Comparison of ENCODE assay signal across 9 cellular contexts in the genomic region with DNA sequence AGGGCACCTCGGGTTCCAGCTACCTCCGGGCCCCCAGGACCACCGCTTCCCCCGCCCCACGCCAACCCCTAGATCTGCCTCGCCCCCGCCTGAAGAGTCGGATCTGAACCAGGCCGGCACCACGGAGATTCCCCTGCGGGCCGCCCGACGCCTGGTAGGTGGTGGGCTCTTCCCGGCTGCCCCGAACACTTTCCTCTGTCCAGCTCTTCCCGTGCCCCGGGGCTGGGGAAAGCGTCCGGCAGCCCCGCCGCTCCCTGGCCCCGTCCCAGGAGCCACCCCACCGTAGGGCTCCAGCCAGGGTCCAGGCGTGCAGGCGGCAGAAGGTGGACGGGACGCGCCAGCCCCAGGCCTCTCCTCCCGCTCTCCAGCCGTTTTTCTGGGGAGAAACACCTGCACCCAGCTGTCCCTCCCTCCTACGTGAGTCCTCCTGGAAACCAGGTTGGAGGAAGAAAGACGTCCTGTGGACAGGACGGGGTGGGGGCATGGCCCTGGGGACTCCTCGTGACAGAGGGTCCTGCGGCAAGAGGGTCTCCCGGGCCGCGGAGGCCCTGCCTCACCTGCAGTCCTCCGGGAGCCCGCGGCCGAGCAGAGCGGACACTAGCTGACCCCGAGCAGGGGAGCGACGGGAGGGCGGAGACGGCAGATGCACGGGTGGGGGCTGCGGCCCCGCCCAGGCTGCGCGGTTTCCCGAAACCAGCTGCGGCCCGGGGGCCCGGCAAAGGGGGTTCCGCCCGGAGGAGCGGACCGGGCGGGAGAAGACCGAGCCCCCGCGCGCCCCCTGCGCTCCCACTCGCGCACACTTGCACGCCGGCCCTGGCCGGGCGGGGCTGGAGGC. TPM values are rescaled to one million over a fixed set of nuclear protein-coding genes. Genes with fewer than 3 reads are reported as not detected.
A peak's percentile ranks its signal among the peaks of the same experiment; 100 is the strongest.
DNase-seq lines count a peak whose midpoint lies in the region; ATAC-seq lines count a peak whose summit lies in the region.
"Had no signal": no experiment of that assay in that cellular context is flagged by ENCODE, and none has a peak within 500 bp of the region (broad histone marks: within the 10 kb centered on the region; RNA-seq: fewer than 3 reads in every experiment).

Gene TMEM176B, minus strand, starts transcription at position 624 of the 835 bp plus-strand sequence. CDS start 3,795 bp downstream, outside the sequence.

- H3K9me3 ChIP-seq in esophagus (ENCODE audit: control insufficient read depth in 2 of 2, insufficient read depth in 1 of 2, low read depth in 1 of 2, low read length in 1 of 2) (peaks cover 0 to 2% of the 10 kb centered on the region in 2 donors), muscle layer of colon (ENCODE audit: low read length) (no peaks in the 10 kb centered on the region)

- 9 to 10% methylated on average over 63 to 74 of the region's 74 CpGs for WGBS in esophagus, 2 donors

- H3K4me3 ChIP-seq in esophagus (ENCODE audit: low read depth in 1 of 2, low read length in 2 of 2), result peak within 1 kb of the TSS; percentile 39 to 61
- peak within 1 kb of the TSS; percentile 32 to 54 for H3K4me3 ChIP-seq in muscle layer of colon (ENCODE audit: low read depth in 1 of 2, low read length in 2 of 2)

- H3K27me3 ChIP-seq in esophagus (ENCODE audit: control insufficient read depth in 1 of 2, insufficient read depth in 2 of 2, low read length in 2 of 2) (peaks cover 0 to 8% of the 10 kb centered on the region in 2 donors), muscle layer of colon (ENCODE audit: control insufficient read depth in 1 of 2, insufficient read depth in 2 of 2, low read length in 2 of 2) (peaks cover 4 to 34% of the 10 kb centered on the region in 2 donors)

- H3K9ac ChIP-seq in muscle layer of colon (ENCODE audit: low read length), result no peak within 1 kb of the TSS

- H3K4me1 ChIP-seq in esophagus (ENCODE audit: control insufficient read depth in 2 of 2, insufficient read depth in 2 of 2, low read length in 1 of 2) (no peaks in the 10 kb centered on the region), muscle layer of colon (ENCODE audit: insufficient read depth, low read length) (no peaks in the 10 kb centered on the region)

- H3K36me3 ChIP-seq in esophagus (ENCODE audit: control insufficient read depth in 2 of 2, insufficient read depth in 2 of 2, low read length in 1 of 2) (no peaks in the 10 kb centered on the region), muscle layer of colon (ENCODE audit: insufficient read depth, low read length) (peaks cover 12% of the 10 kb centered on the region)

- ATAC-seq in GM21723 (IDR thresholded peaks at IDR 0.05; ENCODE audit: unreplicated experiment) (no peak), HG03442 (IDR thresholded peaks at IDR 0.05; ENCODE audit: unreplicated experiment) (no peak)

- H3K27ac ChIP-seq in esophagus (ENCODE audit: low read depth in 2 of 2, low read length in 1 of 2) (peak within 1 kb of the TSS; percentile 51 to 66), muscle layer of colon (ENCODE audit: low read depth, low read length) (peak within 1 kb of the TSS; percentile 14)

- DNase-seq in activated T-cell treated with anti-CD3 and anti-CD28 coated beads, Interleukin-2, amount 50 U/mL, for 1 hour, result peak; percentile 22
- DNase-seq in activated T-cell treated with anti-CD3 and anti-CD28 coated beads, Interleukin-2, amount 50 U/mL, for 48 hours, result no peak
- peak; percentile 66 for DNase-seq in ureter (ENCODE audit: low spot score)
- DNase-seq in NAMALWA (ENCODE audit: low spot score), result no peak

RNA-seq across cellular contexts. Expression of gene TMEM176B, which starts in this region (rescaled TPM):
- polyA plus RNA-seq in esophagus, result 10 to 100 TPM in 1 of 2 donors, 1 to 10 TPM in 1; 5.7 to 15.6 TPM
- 32.7 TPM for total RNA-seq in ureter
- total RNA-seq: RPMI7951 had no signal

Comparison
In these comparisons a context has a peak if more than half of its experiments do, and no peak if none do; other contexts are left out.
1. DNase-seq: peak in activated T-cell treated with anti-CD3 and anti-CD28 coated beads, Interleukin-2, amount 50 U/mL, for 1 hour (single experiment) and ureter (single experiment); none in activated T-cell treated with anti-CD3 and anti-CD28 coated beads, Interleukin-2, amount 50 U/mL, for 48 hours (0 of 2) and NAMALWA (single experiment).